8 cellular contexts compared by ENCODE assay signal in the genomic region with DNA sequence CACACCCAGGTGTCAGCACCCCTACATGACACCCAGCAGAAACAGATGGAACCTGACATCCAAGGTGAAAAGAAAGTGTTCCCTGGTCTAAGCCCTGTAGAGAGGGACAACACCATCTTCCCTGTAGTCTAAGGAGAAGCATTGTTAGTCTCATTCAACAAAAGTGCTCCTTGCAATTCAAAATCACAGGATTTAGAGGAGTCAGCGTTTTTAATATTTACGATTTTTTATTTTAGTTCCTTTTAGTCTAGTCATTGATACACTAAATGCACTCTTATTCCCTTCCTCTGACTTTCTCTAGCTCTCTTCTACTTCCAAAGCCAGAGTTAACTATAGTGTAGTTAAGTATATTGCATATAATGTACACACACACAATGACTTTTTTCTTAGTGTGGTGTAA.
"Had no signal": no experiment of that assay in that cellular context is flagged by ENCODE, and none has a peak within 500 bp of the region (broad histone marks: within the 10 kb centered on the region; RNA-seq: fewer than 3 reads in every experiment).

No MANE protein-coding gene starts in this region.

- H2AFZ ChIP-seq: GM23338 had no signal

- H3K9me3 Mint-ChIP-seq: GM23338, IgD-negative memory B cell had no signal

- H3K27ac Mint-ChIP-seq: HFFc6, IgD-negative memory B cell had no signal

- H3K4me1 ChIP-seq: HAP-1 had no signal

- H3K36me3 ChIP-seq: HAP-1 had no signal

- H3K4me2 ChIP-seq: GM23338 had no signal

- ATAC-seq: GM23338, HCT116 had no signal

- H3K4me3 Mint-ChIP-seq: GM23338, HFFc6, IgD-negative memory B cell had no signal

- H3K27ac ChIP-seq: HL-60 had no signal

- DNase-seq: H7, HFFc6, KG1 had no signal

- H3K9me3 ChIP-seq: HAP-1 had no signal

- H3K4me3 ChIP-seq: GM23338, HAP-1 had no signal
